2 cellular contexts compared by ENCODE assay signal in the genomic region with DNA sequence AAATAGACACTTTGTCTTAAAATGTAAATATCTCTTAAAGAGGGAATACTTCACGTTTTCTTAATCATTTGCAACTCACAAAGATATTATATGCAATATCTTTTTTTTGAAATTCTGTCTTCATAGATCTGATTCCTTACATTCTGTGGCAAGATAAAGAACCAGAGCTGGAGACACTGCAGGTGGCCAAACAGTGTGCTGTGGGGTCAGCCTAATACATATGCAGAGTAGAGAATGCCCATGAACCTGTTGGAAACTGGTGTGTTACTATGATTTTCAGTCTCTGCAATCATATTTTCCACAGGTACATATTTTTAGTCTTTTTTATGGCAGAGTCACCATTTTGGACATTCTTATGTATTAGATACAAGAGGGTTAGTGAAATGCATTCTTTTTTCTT.
TF ChIP-seq lines count a peak whose summit lies in the region.

No MANE protein-coding gene starts in this region.

TF ChIP-seq in GM23338, 12 proteins besides CTCF, POLR2A, EP300 and RAD21 (continued from another document):
- TF ChIP-seq REST (IDR thresholded peaks at IDR 0.05; ENCODE audit: unreplicated experiment) (no peak), EZH2 (IDR thresholded peaks at IDR 0.05; ENCODE audit: low read depth, unreplicated experiment) (no peak), ZNF331 (CRISPR knock-in tag; IDR thresholded peaks at IDR 0.05; ENCODE audit: low read depth) (no peak), NANOG (IDR thresholded peaks at IDR 0.05; ENCODE audit: borderline replicate concordance) (no peak), ZNF114 (CRISPR knock-in tag; IDR thresholded peaks at IDR 0.05) (no peak)
- TF ChIP-seq, protein P1, sequence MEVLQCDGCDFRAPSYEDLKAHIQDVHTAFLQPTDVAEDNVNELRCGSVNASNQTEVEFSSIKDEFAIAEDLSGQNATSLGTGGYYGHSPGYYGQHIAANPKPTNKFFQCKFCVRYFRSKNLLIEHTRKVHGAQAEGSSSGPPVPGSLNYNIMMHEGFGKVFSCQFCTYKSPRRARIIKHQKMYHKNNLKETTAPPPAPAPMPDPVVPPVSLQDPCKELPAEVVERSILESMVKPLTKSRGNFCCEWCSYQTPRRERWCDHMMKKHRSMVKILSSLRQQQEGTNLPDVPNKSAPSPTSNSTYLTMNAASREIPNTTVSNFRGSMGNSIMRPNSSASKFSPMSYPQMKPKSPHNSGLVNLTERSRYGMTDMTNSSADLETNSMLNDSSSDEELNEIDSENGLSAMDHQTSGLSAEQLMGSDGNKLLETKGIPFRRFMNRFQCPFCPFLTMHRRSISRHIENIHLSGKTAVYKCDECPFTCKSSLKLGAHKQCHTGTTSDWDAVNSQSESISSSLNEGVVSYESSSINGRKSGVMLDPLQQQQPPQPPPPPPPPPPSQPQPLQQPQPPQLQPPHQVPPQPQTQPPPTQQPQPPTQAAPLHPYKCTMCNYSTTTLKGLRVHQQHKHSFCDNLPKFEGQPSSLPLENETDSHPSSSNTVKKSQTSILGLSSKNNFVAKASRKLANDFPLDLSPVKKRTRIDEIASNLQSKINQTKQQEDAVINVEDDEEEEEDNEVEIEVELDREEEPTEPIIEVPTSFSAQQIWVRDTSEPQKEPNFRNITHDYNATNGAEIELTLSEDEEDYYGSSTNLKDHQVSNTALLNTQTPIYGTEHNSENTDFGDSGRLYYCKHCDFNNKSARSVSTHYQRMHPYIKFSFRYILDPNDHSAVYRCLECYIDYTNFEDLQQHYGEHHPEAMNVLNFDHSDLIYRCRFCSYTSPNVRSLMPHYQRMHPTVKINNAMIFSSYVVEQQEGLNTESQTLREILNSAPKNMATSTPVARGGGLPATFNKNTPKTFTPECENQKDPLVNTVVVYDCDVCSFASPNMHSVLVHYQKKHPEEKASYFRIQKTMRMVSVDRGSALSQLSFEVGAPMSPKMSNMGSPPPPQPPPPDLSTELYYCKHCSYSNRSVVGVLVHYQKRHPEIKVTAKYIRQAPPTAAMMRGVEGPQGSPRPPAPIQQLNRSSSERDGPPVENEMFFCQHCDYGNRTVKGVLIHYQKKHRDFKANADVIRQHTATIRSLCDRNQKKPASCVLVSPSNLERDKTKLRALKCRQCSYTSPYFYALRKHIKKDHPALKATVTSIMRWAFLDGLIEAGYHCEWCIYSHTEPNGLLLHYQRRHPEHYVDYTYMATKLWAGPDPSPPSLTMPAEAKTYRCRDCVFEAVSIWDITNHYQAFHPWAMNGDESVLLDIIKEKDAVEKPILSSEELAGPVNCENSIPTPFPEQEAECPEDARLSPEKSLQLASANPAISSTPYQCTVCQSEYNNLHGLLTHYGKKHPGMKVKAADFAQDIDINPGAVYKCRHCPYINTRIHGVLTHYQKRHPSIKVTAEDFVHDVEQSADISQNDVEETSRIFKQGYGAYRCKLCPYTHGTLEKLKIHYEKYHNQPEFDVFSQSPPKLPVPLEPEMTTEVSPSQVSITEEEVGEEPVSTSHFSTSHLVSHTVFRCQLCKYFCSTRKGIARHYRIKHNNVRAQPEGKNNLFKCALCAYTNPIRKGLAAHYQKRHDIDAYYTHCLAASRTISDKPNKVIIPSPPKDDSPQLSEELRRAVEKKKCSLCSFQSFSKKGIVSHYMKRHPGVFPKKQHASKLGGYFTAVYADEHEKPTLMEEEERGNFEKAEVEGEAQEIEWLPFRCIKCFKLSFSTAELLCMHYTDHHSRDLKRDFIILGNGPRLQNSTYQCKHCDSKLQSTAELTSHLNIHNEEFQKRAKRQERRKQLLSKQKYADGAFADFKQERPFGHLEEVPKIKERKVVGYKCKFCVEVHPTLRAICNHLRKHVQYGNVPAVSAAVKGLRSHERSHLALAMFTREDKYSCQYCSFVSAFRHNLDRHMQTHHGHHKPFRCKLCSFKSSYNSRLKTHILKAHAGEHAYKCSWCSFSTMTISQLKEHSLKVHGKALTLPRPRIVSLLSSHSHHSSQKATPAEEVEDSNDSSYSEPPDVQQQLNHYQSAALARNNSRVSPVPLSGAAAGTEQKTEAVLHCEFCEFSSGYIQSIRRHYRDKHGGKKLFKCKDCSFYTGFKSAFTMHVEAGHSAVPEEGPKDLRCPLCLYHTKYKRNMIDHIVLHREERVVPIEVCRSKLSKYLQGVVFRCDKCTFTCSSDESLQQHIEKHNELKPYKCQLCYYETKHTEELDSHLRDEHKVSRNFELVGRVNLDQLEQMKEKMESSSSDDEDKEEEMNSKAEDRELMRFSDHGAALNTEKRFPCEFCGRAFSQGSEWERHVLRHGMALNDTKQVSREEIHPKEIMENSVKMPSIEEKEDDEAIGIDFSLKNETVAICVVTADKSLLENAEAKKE (CRISPR knock-in tag; IDR thresholded peaks at IDR 0.05) = no peak

TF ChIP-seq in WTC11, 78 proteins besides CTCF, POLR2A, EP300 and RAD21 (continued from another document):
- TF ChIP-seq ZNF532 (CRISPR knock-in tag; IDR thresholded peaks at IDR 0.05; ENCODE audit: borderline replicate concordance) (no peak), ZNF671 (CRISPR knock-in tag; IDR thresholded peaks at IDR 0.05) (no peak), E2F1 (CRISPR knock-in tag; IDR thresholded peaks at IDR 0.05) (no peak), ZNF263 (CRISPR knock-in tag; IDR thresholded peaks at IDR 0.05; ENCODE audit: low read depth) (no peak), FOXK1 (CRISPR knock-in tag; IDR thresholded peaks at IDR 0.05) (no peak), ZBTB21 (CRISPR knock-in tag; IDR thresholded peaks at IDR 0.05; ENCODE audit: borderline replicate concordance) (no peak), PREB (CRISPR knock-in tag; IDR thresholded peaks at IDR 0.05; ENCODE audit: borderline replicate concordance) (no peak), NR3C1 (CRISPR knock-in tag; conservative IDR thresholded peaks at IDR 0.05; ENCODE audit: low read depth) (no peak), EMX1 (CRISPR knock-in tag; IDR thresholded peaks at IDR 0.05) (no peak)
- TF ChIP-seq, protein P2, sequence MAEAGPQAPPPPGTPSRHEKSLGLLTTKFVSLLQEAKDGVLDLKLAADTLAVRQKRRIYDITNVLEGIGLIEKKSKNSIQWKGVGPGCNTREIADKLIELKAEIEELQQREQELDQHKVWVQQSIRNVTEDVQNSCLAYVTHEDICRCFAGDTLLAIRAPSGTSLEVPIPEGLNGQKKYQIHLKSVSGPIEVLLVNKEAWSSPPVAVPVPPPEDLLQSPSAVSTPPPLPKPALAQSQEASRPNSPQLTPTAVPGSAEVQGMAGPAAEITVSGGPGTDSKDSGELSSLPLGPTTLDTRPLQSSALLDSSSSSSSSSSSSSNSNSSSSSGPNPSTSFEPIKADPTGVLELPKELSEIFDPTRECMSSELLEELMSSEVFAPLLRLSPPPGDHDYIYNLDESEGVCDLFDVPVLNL (CRISPR knock-in tag; IDR thresholded peaks at IDR 0.05; ENCODE audit: borderline replicate concordance, low read depth) = no peak
- TF ChIP-seq, protein P3, sequence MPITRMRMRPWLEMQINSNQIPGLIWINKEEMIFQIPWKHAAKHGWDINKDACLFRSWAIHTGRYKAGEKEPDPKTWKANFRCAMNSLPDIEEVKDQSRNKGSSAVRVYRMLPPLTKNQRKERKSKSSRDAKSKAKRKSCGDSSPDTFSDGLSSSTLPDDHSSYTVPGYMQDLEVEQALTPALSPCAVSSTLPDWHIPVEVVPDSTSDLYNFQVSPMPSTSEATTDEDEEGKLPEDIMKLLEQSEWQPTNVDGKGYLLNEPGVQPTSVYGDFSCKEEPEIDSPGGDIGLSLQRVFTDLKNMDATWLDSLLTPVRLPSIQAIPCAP (CRISPR knock-in tag; IDR thresholded peaks at IDR 0.05) = no peak
- TF ChIP-seq, protein P4, sequence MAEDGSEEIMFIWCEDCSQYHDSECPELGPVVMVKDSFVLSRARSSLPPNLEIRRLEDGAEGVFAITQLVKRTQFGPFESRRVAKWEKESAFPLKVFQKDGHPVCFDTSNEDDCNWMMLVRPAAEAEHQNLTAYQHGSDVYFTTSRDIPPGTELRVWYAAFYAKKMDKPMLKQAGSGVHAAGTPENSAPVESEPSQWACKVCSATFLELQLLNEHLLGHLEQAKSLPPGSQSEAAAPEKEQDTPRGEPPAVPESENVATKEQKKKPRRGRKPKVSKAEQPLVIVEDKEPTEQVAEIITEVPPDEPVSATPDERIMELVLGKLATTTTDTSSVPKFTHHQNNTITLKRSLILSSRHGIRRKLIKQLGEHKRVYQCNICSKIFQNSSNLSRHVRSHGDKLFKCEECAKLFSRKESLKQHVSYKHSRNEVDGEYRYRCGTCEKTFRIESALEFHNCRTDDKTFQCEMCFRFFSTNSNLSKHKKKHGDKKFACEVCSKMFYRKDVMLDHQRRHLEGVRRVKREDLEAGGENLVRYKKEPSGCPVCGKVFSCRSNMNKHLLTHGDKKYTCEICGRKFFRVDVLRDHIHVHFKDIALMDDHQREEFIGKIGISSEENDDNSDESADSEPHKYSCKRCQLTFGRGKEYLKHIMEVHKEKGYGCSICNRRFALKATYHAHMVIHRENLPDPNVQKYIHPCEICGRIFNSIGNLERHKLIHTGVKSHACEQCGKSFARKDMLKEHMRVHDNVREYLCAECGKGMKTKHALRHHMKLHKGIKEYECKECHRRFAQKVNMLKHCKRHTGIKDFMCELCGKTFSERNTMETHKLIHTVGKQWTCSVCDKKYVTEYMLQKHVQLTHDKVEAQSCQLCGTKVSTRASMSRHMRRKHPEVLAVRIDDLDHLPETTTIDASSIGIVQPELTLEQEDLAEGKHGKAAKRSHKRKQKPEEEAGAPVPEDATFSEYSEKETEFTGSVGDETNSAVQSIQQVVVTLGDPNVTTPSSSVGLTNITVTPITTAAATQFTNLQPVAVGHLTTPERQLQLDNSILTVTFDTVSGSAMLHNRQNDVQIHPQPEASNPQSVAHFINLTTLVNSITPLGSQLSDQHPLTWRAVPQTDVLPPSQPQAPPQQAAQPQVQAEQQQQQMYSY (CRISPR knock-in tag; IDR thresholded peaks at IDR 0.05) = no peak
TF ChIP-seq in WTC11: peak in this region for 0.
